In genomic region chr2:16661936-16662335, GRCh38 we compare ENCODE assay signal across 29 cellular contexts. TPM values are rescaled to one million over a fixed set of nuclear protein-coding genes. Genes with fewer than 3 reads are reported as not detected.
DNase-seq lines count a peak whose midpoint lies in the region; ATAC-seq and TF ChIP-seq lines count a peak whose summit lies in the region.
"Had no signal": no experiment of that assay in that cellular context is flagged by ENCODE, and none has a peak within 500 bp of the region (broad histone marks: within the 10 kb centered on the region; RNA-seq: fewer than 3 reads in every experiment).

No MANE protein-coding gene starts in this region.

- in situ Hi-C loops in transverse colon (cut with MboI; ENCODE audit: low pct_ligation_motif_present in 1 of 4, low pct_unique_long_range_greater_than_20kb in 1 of 4, low sequenced_read_pairs in 3 of 4) (no loop called here), KBM-7 (cut with MboI; ENCODE audit: low pct_unique_long_range_greater_than_20kb, low sequenced_read_pairs) (no loop called here)

- ATAC-seq in natural killer cell, result no peak
- ATAC-seq in sciatic nerve, result no peak
- ATAC-seq: activated CD8-positive, alpha-beta T cell treated with anti-CD3 and anti-CD28 coated beads for 36 hours; activated T-helper 17 cell treated with anti-CD3 and anti-CD28 coated beads, Interleukin-2, amount 50 U/mL, for 72 hours; body of pancreas had no signal

- H3K4me1 ChIP-seq in transverse colon, result peaks cover 10 to 78% (median 19%) of the 10 kb centered on the region in 4 donors
- H3K4me1 ChIP-seq: testis had no signal

- H3K27me3 Mint-ChIP-seq in IgD-negative memory B cell (no peaks in the 10 kb centered on the region), natural killer cell (ENCODE audit: low read depth in 2 of 2) (no peaks in the 10 kb centered on the region)

- H3K9me3 Mint-ChIP-seq in IgD-negative memory B cell (no peaks in the 10 kb centered on the region), natural killer cell (no peaks in the 10 kb centered on the region)
- H3K9me3 Mint-ChIP-seq: activated CD8-positive, alpha-beta T cell treated with anti-CD3 and anti-CD28 coated beads for 36 hours; activated naive CD4-positive, alpha-beta T cell treated with anti-CD3 and anti-CD28 coated beads, Interleukin-2, amount 10 ng/mL, durations not matched to agents 7 days and 5 days; activated T-helper 17 cell treated with anti-CD3 and anti-CD28 coated beads, Interleukin-2, amount 50 U/mL, for 72 hours had no signal

- no peak for DNase-seq in dorsolateral prefrontal cortex
- no peak for DNase-seq in natural killer cell
- no peak for DNase-seq in transverse colon
- no peak for DNase-seq in DMS53 (lab: John Stamatoyannopoulos, UW)
- DNase-seq in KBM-7, result no peak
- no peak for DNase-seq in NCI-H2196 treated with DMSO at 0.1 percent for 48 hours (lab: John Stamatoyannopoulos, UW; ENCODE audit: unreplicated experiment)
- DNase-seq in sciatic nerve (ENCODE audit: low spot score), result no peak
- DNase-seq: activated CD4-positive, CD25-positive, alpha-beta regulatory T cell treated with anti-CD3 and anti-CD28 coated beads, Interleukin-2, amount 50 U/mL, for 72 hours; activated CD8-positive, alpha-beta T cell treated with anti-CD3 and anti-CD28 coated beads for 36 hours; activated naive CD4-positive, alpha-beta T cell treated with anti-CD3 and anti-CD28 coated beads, Interleukin-2, amount 10 ng/mL, durations not matched to agents 7 days and 5 days; DMS79; GF-D8; HCEC 1CT; Karpas-422; left ventricle myocardium inferior; NCI-H1930; NCI-H2171 treated with DMSO at 0.1 percent for 48 hours; NCI-H526; SHP77 treated with DMSO at 0.1 percent for 48 hours; stimulated activated naive CD4-positive, alpha-beta T cell treated with Interleukin-2 at 50 U/mL for 16 hours; T-helper 2 cell; testis had no signal

- H3K36me3 ChIP-seq in transverse colon, result no peaks in the 10 kb centered on the region
- H3K36me3 ChIP-seq: adrenal gland, BLaER1, left ventricle myocardium inferior, uterus had no signal

- no peaks in the 10 kb centered on the region for H3K27me3 ChIP-seq in dorsolateral prefrontal cortex
- peaks cover 24% of the 10 kb centered on the region for H3K27me3 ChIP-seq in transverse colon
- H3K27me3 ChIP-seq: adrenal gland, BLaER1, body of pancreas, testis, uterus had no signal

- H3K4me3 ChIP-seq in dorsolateral prefrontal cortex, result peak overlapping the region in 49 of 59 donors; percentile 1 to 89 (median 75)
- H3K4me3 ChIP-seq in transverse colon, result no peak overlapping the region
- H3K4me3 ChIP-seq: adrenal gland, BLaER1, body of pancreas, left ventricle myocardium inferior, testis, uterus had no signal

- intact Hi-C loops in dorsolateral prefrontal cortex (cut with DNase I), result no loop called here
- intact Hi-C loops in natural killer cell (cut with micrococcal nuclease), result loop anchor here (5.0 kb wide), 1 partner anchor 35 kb away; no protein-coding TSS in a partner anchor
- intact Hi-C loops in transverse colon (cut with DNase I; ENCODE audit: low total_unique reads), result no loop called here
- intact Hi-C loops in sciatic nerve (cut with DNase I), result no loop called here

- H3K4me1 Mint-ChIP-seq in IgD-negative memory B cell (peaks cover 64 to 82% (median 68%) of the 10 kb centered on the region in 3 donors), natural killer cell (peaks cover 91 to 94% of the 10 kb centered on the region in 2 donors)

- TF ChIP-seq CTCF in dorsolateral prefrontal cortex (IDR thresholded peaks at IDR 0.05 in 54 of 56, conservative IDR thresholded peaks at IDR 0.05 in 2 of 56; ENCODE audit: low read depth in 1 of 56, partially characterized antibody in 56 of 56) (no peak), natural killer cell (IDR thresholded peaks at IDR 0.05) (no peak), transverse colon (IDR thresholded peaks at IDR 0.05) (no peak)

- peak overlapping the region in 2 of 4 donors; percentile 39 to 93 for H3K4me3 Mint-ChIP-seq in IgD-negative memory B cell
- peak overlapping the region; percentile 89 for H3K4me3 Mint-ChIP-seq in natural killer cell
- H3K4me3 Mint-ChIP-seq: activated CD8-positive, alpha-beta T cell treated with anti-CD3 and anti-CD28 coated beads for 36 hours; activated naive CD4-positive, alpha-beta T cell treated with anti-CD3 and anti-CD28 coated beads, Interleukin-2, amount 10 ng/mL, durations not matched to agents 7 days and 5 days; activated T-helper 17 cell treated with anti-CD3 and anti-CD28 coated beads, Interleukin-2, amount 50 U/mL, for 72 hours had no signal

- H3K27ac Mint-ChIP-seq in IgD-negative memory B cell, result peak overlapping the region; percentile 9 to 88 (median 87)
- H3K27ac Mint-ChIP-seq in natural killer cell, result peak overlapping the region; percentile 93 to 97
- H3K27ac Mint-ChIP-seq: activated CD8-positive, alpha-beta T cell treated with anti-CD3 and anti-CD28 coated beads for 36 hours; activated naive CD4-positive, alpha-beta T cell treated with anti-CD3 and anti-CD28 coated beads, Interleukin-2, amount 10 ng/mL, durations not matched to agents 7 days and 5 days; activated T-helper 17 cell treated with anti-CD3 and anti-CD28 coated beads, Interleukin-2, amount 50 U/mL, for 72 hours had no signal

- H3K36me3 Mint-ChIP-seq in IgD-negative memory B cell (peaks cover 4% of the 10 kb centered on the region), natural killer cell (no peaks in the 10 kb centered on the region)
- H3K36me3 Mint-ChIP-seq: activated naive CD4-positive, alpha-beta T cell treated with anti-CD3 and anti-CD28 coated beads, Interleukin-2, amount 10 ng/mL, durations not matched to agents 7 days and 5 days had no signal

- no peak for TF ChIP-seq POLR2A in transverse colon (IDR thresholded peaks at IDR 0.05)

- no peaks in the 10 kb centered on the region for H3K9me3 ChIP-seq in transverse colon
- H3K9me3 ChIP-seq: adrenal gland, BLaER1, body of pancreas, left ventricle myocardium inferior, testis, uterus had no signal

- no peak for TF ChIP-seq EP300 in transverse colon (IDR thresholded peaks at IDR 0.05; ENCODE audit: low read depth)

- 57 to 69% methylated on average over 3 of the region's 3 CpGs for WGBS in transverse colon (ENCODE audit: low coverage in 1 of 2), 2 donors

- H3K27ac ChIP-seq in dorsolateral prefrontal cortex (peak overlapping the region in 41 of 59 donors; percentile 0 to 91 (median 53)), transverse colon (peak overlapping the region in 3 of 4 donors; percentile 10 to 45 (median 31))
- H3K27ac ChIP-seq: BLaER1, body of pancreas, HL-60, left ventricle myocardium inferior, testis had no signal

RNA-seq across cellular contexts. Expression of gene CYRIA, which starts 3.7 kb away (rescaled TPM):
- 31.0 TPM for polyA plus RNA-seq in IgD-negative memory B cell
- total RNA-seq in dorsolateral prefrontal cortex (100 to 1,000 TPM in 99 of 120 experiments, 10 to 100 TPM in 21; 53.2 to 194 (median 131) TPM), natural killer cell (10 to 100 TPM; 37.4 to 54.8 (median 38.5) TPM), transverse colon (1 to 10 TPM in 3 of 4 donors, under 1 TPM in 1; 0.20 to 8.4 (median 2.6) TPM), sciatic nerve (16.7 TPM)

Comparison
In these comparisons a context has a peak if more than half of its experiments do, and no peak if none do; other contexts are left out.
1. H3K4me3 ChIP-seq: peak in dorsolateral prefrontal cortex (49 of 59); none in transverse colon (0 of 4).